8 cellular contexts compared by ENCODE assay signal in the genomic region with DNA sequence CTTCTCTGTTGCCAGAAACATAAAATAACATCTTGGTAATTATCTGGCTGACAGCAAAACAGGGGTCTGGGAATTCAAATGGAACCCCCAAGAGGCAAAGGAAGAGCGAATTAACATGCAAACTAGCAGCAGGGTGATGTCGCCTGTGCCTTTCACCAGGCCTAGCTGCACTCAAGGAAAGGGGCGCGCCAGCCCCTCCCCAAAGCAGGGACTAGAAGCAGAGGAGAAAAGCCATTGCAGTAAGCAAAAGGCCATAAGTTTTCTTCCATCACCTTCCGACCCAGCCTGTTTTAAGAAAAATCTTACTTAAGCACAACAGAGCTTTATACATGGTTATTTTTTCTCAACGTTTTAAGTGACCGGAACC. TPM values are rescaled to one million over a fixed set of nuclear protein-coding genes. Genes with fewer than 3 reads are reported as not detected.
DNase-seq lines count a peak whose midpoint lies in the region; ATAC-seq, FAIRE-seq and TF ChIP-seq lines count a peak whose summit lies in the region.

No MANE protein-coding gene starts in this region.

- H3K27ac ChIP-seq in adrenal gland (peak overlapping the region; percentile 61 to 98 (median 87)), left lung (peak overlapping the region; percentile 89 to 97), upper lobe of left lung (peak overlapping the region; percentile 84 to 95 (median 91))

- WGBS in adrenal gland, 4 donors = 0 to 2% (median 1%) methylated on average over 7 of the region's 7 CpGs
- WGBS in upper lobe of left lung, 2 donors = 0% methylated on average over 7 of the region's 7 CpGs

- intact Hi-C loops in adrenal gland (cut with DNase I) (no loop called here), left lung (cut with DNase I) (no loop called here)

- ATAC-seq in GM19324 (IDR thresholded peaks at IDR 0.05; ENCODE audit: low FRiP score, unreplicated experiment) = peak; percentile 11
- peak; percentile 13 for ATAC-seq in HG03342 (IDR thresholded peaks at IDR 0.05; ENCODE audit: unreplicated experiment)
- ATAC-seq in left lung = peak; percentile 3
- ATAC-seq in upper lobe of left lung (ENCODE audit: low FRiP score in 2 of 2) = peak in 1 of 2 donors; percentile 15
- no peak for ATAC-seq in left lobe of liver

- TF ChIP-seq EP300 in upper lobe of left lung (IDR thresholded peaks at IDR 0.05) = no peak

- TF ChIP-seq CTCF in BE2C (IDR thresholded peaks at IDR 0.05; ENCODE audit: low read depth, low read length) (no peak), adrenal gland (IDR thresholded peaks at IDR 0.05) (no peak), left lung (IDR thresholded peaks at IDR 0.05) (no peak), upper lobe of left lung (IDR thresholded peaks at IDR 0.05) (no peak), D721Med (IDR thresholded peaks at IDR 0.05; ENCODE audit: insufficient read depth, missing control alignments) (no peak)

- peaks cover 16% of the 10 kb centered on the region; the same call in 1 of the 2 replicates for H3K36me3 ChIP-seq in BE2C
- H3K36me3 ChIP-seq in adrenal gland (replicated peaks in 1 of 2) = no peaks in the 10 kb centered on the region
- H3K36me3 ChIP-seq in left lung = no peaks in the 10 kb centered on the region
- peaks cover 0 to 9% (median 0%) of the 10 kb centered on the region in 4 donors for H3K36me3 ChIP-seq in upper lobe of left lung

- DNase-seq in BE2C = peak; percentile 28
- no peak for DNase-seq in adrenal gland
- peak in 1 of 2 donors; percentile 77 for DNase-seq in left lung
- DNase-seq in upper lobe of left lung = no peak
- no peak for DNase-seq in D721Med (ENCODE audit: insufficient read length, low spot score)
- no peak for DNase-seq in left lobe of liver (ENCODE audit: low spot score)

- no peaks in the 10 kb centered on the region for H3K27me3 ChIP-seq in BE2C
- H3K27me3 ChIP-seq in adrenal gland = no peaks in the 10 kb centered on the region
- no peaks in the 10 kb centered on the region for H3K27me3 ChIP-seq in left lung
- H3K27me3 ChIP-seq in upper lobe of left lung = no peaks in the 10 kb centered on the region

- peak overlapping the region; percentile 87 for H3K4me3 ChIP-seq in BE2C (ENCODE audit: low read depth, low read length)
- H3K4me3 ChIP-seq in adrenal gland = peak overlapping the region in 3 of 4 donors; percentile 71 to 97 (median 92)
- peak overlapping the region; percentile 66 to 84 for H3K4me3 ChIP-seq in left lung
- H3K4me3 ChIP-seq in upper lobe of left lung = peak overlapping the region; percentile 75 to 91 (median 80)

- no peak for TF ChIP-seq POLR2A in adrenal gland (IDR thresholded peaks at IDR 0.05)
- TF ChIP-seq POLR2A in upper lobe of left lung (IDR thresholded peaks at IDR 0.05) = no peak

- H3K9me3 ChIP-seq in BE2C (no peaks in the 10 kb centered on the region), adrenal gland (replicated peaks in 1 of 3) (no peaks in the 10 kb centered on the region), left lung (no peaks in the 10 kb centered on the region), upper lobe of left lung (no peaks in the 10 kb centered on the region)

- H3K4me1 ChIP-seq in BE2C (no peaks in the 10 kb centered on the region), adrenal gland (replicated peaks in 1 of 2) (peaks cover 0 to 12% of the 10 kb centered on the region in 2 donors), left lung (peaks cover 4 to 12% of the 10 kb centered on the region in 2 donors), upper lobe of left lung (peaks cover 4 to 17% (median 9%) of the 10 kb centered on the region in 4 donors)

- FAIRE-seq in D721Med (lab: Jason Lieb, UNC) = no peak

RNA-seq across cellular contexts. Expression of a gene that starts 0.5 kb away (rescaled TPM):
- 16.3 TPM for polyA plus RNA-seq in BE2C (2012; ENCODE audit: insufficient read depth, insufficient read length, low read depth)
- total RNA-seq in adrenal gland (10 to 100 TPM in 5 of 8 donors, 1 to 10 TPM in 3; 6.5 to 22.1 (median 12.4) TPM), left lung (10 to 100 TPM; 10.7 to 10.9 TPM), upper lobe of left lung (10 to 100 TPM in 4 of 6 donors, 1 to 10 TPM in 2; 8.9 to 46.2 (median 12.2) TPM), left lobe of liver (2.8 TPM)
- polyA plus RNA-seq in adrenal gland = 10 to 100 TPM; 10.2 to 16.7 (median 13.5) TPM
